In genomic region chr5:132424167-132424935, GRCh38 we compare ENCODE assay signal across 11 cellular contexts. TPM values are rescaled to one million over a fixed set of nuclear protein-coding genes. Genes with fewer than 3 reads are reported as not detected.
DNase-seq lines count a peak whose midpoint lies in the region; ATAC-seq and TF ChIP-seq lines count a peak whose summit lies in the region.
"Had no signal": no experiment of that assay in that cellular context is flagged by ENCODE, and none has a peak within 500 bp of the region (broad histone marks: within the 10 kb centered on the region; RNA-seq: fewer than 3 reads in every experiment).

No MANE protein-coding gene starts in this region.

- peak overlapping the region; percentile 13 for H3K4me3 Mint-ChIP-seq in activated T-cell treated with anti-CD3 and anti-CD28 coated beads, Interleukin-2, amount 50 U/mL, for 4 hours
- H3K4me3 Mint-ChIP-seq in immature natural killer cell: peak overlapping the region; percentile 78 to 87 (median 84)
- no peak overlapping the region for H3K4me3 Mint-ChIP-seq in glutamatergic neuron (ENCODE audit: unreplicated experiment)

- no peak overlapping the region for H3K4me3 ChIP-seq in RWPE2 (ENCODE audit: severe bottlenecking)
- H3K4me3 ChIP-seq in thoracic aorta: no peak overlapping the region
- no peak overlapping the region for H3K4me3 ChIP-seq in HAP-1
- H3K4me3 ChIP-seq: right atrium auricular region had no signal

- no peak for TF ChIP-seq CTCF in RWPE2 (IDR thresholded peaks at IDR 0.05; ENCODE audit: poor library complexity, severe bottlenecking)
- TF ChIP-seq CTCF in thoracic aorta (IDR thresholded peaks at IDR 0.05): no peak
- no peak for TF ChIP-seq CTCF in glutamatergic neuron (IDR thresholded peaks at IDR 0.05; ENCODE audit: partially characterized antibody, unreplicated experiment)

- H3K9me3 ChIP-seq in RWPE2 (ENCODE audit: severe bottlenecking) (no peaks in the 10 kb centered on the region), thoracic aorta (no peaks in the 10 kb centered on the region), HAP-1 (no peaks in the 10 kb centered on the region)
- H3K9me3 ChIP-seq: right atrium auricular region had no signal

- no peaks in the 10 kb centered on the region for H3K27me3 Mint-ChIP-seq in activated T-cell treated with anti-CD3 and anti-CD28 coated beads, Interleukin-2, amount 50 U/mL, for 4 hours (ENCODE audit: low read depth)
- H3K27me3 Mint-ChIP-seq in immature natural killer cell (ENCODE audit: low read depth in 3 of 3) (peaks cover 10 to 33% (median 24%) of the 10 kb centered on the region in 3 donors), glutamatergic neuron (ENCODE audit: unreplicated experiment) (peaks cover 2% of the 10 kb centered on the region)

- ATAC-seq in activated T-cell treated with anti-CD3 and anti-CD28 coated beads, Interleukin-2, amount 50 U/mL, for 4 hours: no peak
- no peak for ATAC-seq in RWPE2 (ENCODE audit: low read depth)
- ATAC-seq in thoracic aorta (ENCODE audit: insufficient number of reproducible peaks, low FRiP score, low read depth): no peak

- H3K27ac Mint-ChIP-seq in immature natural killer cell: peak overlapping the region; percentile 98 to 100 (median 99)
- no peak overlapping the region for H3K27ac Mint-ChIP-seq in glutamatergic neuron (ENCODE audit: unreplicated experiment)

- H3K27me3 ChIP-seq in RWPE2 (ENCODE audit: insufficient read depth, poor library complexity, severe bottlenecking) (no peaks in the 10 kb centered on the region), thoracic aorta (replicated peaks; ENCODE audit: insufficient read depth) (no peaks in the 10 kb centered on the region), HAP-1 (ENCODE audit: low read depth) (no peaks in the 10 kb centered on the region)
- H3K27me3 ChIP-seq: right atrium auricular region had no signal

- H3K4me1 ChIP-seq in RWPE2 (ENCODE audit: insufficient read depth, poor library complexity, severe bottlenecking) (peaks cover 77% of the 10 kb centered on the region), thoracic aorta (ENCODE audit: control insufficient read depth in 1 of 2, low read depth in 2 of 2) (peaks cover 86 to 97% of the 10 kb centered on the region in 2 donors), HAP-1 (peaks cover 17% of the 10 kb centered on the region)

- no peaks in the 10 kb centered on the region for H3K9me3 Mint-ChIP-seq in activated T-cell treated with anti-CD3 and anti-CD28 coated beads, Interleukin-2, amount 50 U/mL, for 4 hours
- H3K9me3 Mint-ChIP-seq in immature natural killer cell (no peaks in the 10 kb centered on the region), glutamatergic neuron (ENCODE audit: unreplicated experiment) (no peaks in the 10 kb centered on the region)

- DNase-seq in activated T-cell treated with anti-CD3 and anti-CD28 coated beads, Interleukin-2, amount 50 U/mL, for 4 hours: no peak
- DNase-seq in activated T-cell treated with anti-CD3 and anti-CD28 coated beads for 4 hours: no peak
- no peak for DNase-seq in RWPE2 (ENCODE audit: low spot score)
- DNase-seq in immature natural killer cell: no peak
- DNase-seq in thoracic aorta (ENCODE audit: low spot score): no peak
- DNase-seq in HAP-1 (ENCODE audit: low spot score in 2 of 2): no peak
- DNase-seq in NCI-H2171 (lab: John Stamatoyannopoulos, UW): no peak
- DNase-seq in glutamatergic neuron: no peak
- DNase-seq: NCI-H69; stimulated activated CD8-positive, alpha-beta memory T cell treated with anti-CD3 and anti-CD28 coated beads, Interleukin-4, amount 100 ng/mL, for 48 hours had no signal

- H3K36me3 ChIP-seq in RWPE2 (ENCODE audit: low read depth) (peaks cover 3% of the 10 kb centered on the region; the same call in 1 of the 2 replicates), thoracic aorta (no peaks in the 10 kb centered on the region), HAP-1 (replicated peaks) (no peaks in the 10 kb centered on the region)

- in situ Hi-C loops in HAP-1 (cut with MboI; ENCODE audit: low sequenced_read_pairs): no loop called here

- H3K27ac ChIP-seq in RWPE2 (ENCODE audit: poor library complexity, severe bottlenecking): peak overlapping the region; percentile 87
- H3K27ac ChIP-seq in thoracic aorta: peak overlapping the region; percentile 27 to 71

- peaks cover 98% of the 10 kb centered on the region for H3K4me1 Mint-ChIP-seq in activated T-cell treated with anti-CD3 and anti-CD28 coated beads, Interleukin-2, amount 50 U/mL, for 4 hours (ENCODE audit: low read depth)
- H3K4me1 Mint-ChIP-seq in immature natural killer cell (peaks cover 98 to 100% of the 10 kb centered on the region in 2 donors), glutamatergic neuron (ENCODE audit: low read depth, unreplicated experiment) (peaks cover 10% of the 10 kb centered on the region)

- peaks cover 20% of the 10 kb centered on the region for H3K36me3 Mint-ChIP-seq in activated T-cell treated with anti-CD3 and anti-CD28 coated beads, Interleukin-2, amount 50 U/mL, for 4 hours (ENCODE audit: insufficient read depth)
- H3K36me3 Mint-ChIP-seq in immature natural killer cell (peaks cover 32 to 47% (median 42%) of the 10 kb centered on the region in 3 donors), glutamatergic neuron (ENCODE audit: unreplicated experiment) (no peaks in the 10 kb centered on the region)

RNA-seq across cellular contexts. Expression of gene SLC22A5, which starts 54.8 kb away (rescaled TPM):
- total RNA-seq in activated T-cell treated with anti-CD3 and anti-CD28 coated beads, Interleukin-2, amount 50 U/mL, for 4 hours: 1 to 10 TPM; 4.4 to 6.3 (median 5.7) TPM
- 1 to 10 TPM; 1.1 to 1.5 (median 1.5) TPM for polyA plus RNA-seq in immature natural killer cell
- total RNA-seq in thoracic aorta: 10 to 100 TPM; 24.9 to 30.8 TPM
- total RNA-seq in glutamatergic neuron (ENCODE audit: unreplicated experiment): 0.81 TPM
